ENCODE assay signal across 11 cellular contexts in genomic region chr14:100439781-100440180, GRCh38.
DNase-seq lines count a peak whose midpoint lies in the region; ATAC-seq and TF ChIP-seq lines count a peak whose summit lies in the region.
"Had no signal": no experiment of that assay in that cellular context is flagged by ENCODE, and none has a peak within 500 bp of the region (broad histone marks: within the 10 kb centered on the region; RNA-seq: fewer than 3 reads in every experiment).

No MANE protein-coding gene starts in this region.

- intact Hi-C loops in Panc1 (cut with micrococcal nuclease; ENCODE audit: unreplicated experiment), result loop anchor here (5.0 to 10.0 kb wide), 2 partner anchors 85 to 208 kb away; no protein-coding TSS in a partner anchor
- intact Hi-C loops in posterior cingulate gyrus (cut with DNase I), result loop anchor here (2.0 kb wide), 1 partner anchor 205 kb away; no protein-coding TSS in a partner anchor

- CTCF ChIA-PET in Panc1 (lab: Charles Lee), result interaction anchor here (0.9 to 2.1 kb wide), 6 partner anchors 22 to 206 kb away, joined by 4 to 10 read pairs (median 6); no protein-coding TSS in a partner anchor

- no peaks in the 10 kb centered on the region for H3K27me3 ChIP-seq in Panc1 (ENCODE audit: control insufficient read depth, insufficient read depth, low read length)
- H3K27me3 ChIP-seq: esophagus squamous epithelium, tibial artery had no signal

- no peaks in the 10 kb centered on the region for H3K9me3 ChIP-seq in Panc1 (ENCODE audit: control insufficient read depth, insufficient read depth, low read depth, low read length)
- H3K9me3 ChIP-seq: esophagus squamous epithelium, tibial artery had no signal

- H3K27ac Mint-ChIP-seq in effector memory CD8-positive, alpha-beta T cell, result peak overlapping the region; percentile 28 to 53
- H3K27ac Mint-ChIP-seq in mesothelial cell of epicardium, result peak overlapping the region; percentile 71

- H3K27me3 Mint-ChIP-seq in effector memory CD8-positive, alpha-beta T cell, result no peaks in the 10 kb centered on the region
- no peaks in the 10 kb centered on the region for H3K27me3 Mint-ChIP-seq in mesothelial cell of epicardium (ENCODE audit: low read depth)

- ATAC-seq in Panc1 (peak; percentile 66), GM18868 (IDR thresholded peaks at IDR 0.05; ENCODE audit: unreplicated experiment) (no peak)
- no peak for ATAC-seq in effector memory CD8-positive, alpha-beta T cell (replicated peaks)

- no TSS peak for BruUV-seq in Panc1 (replicated peaks; lab: Mats Ljungman, UMichigan)

- TF ChIP-seq CTCF in 22Rv1 (IDR thresholded peaks at IDR 0.05) (no peak), Panc1 (IDR thresholded peaks at IDR 0.05) (no peak), mesothelial cell of epicardium (IDR thresholded peaks at IDR 0.05; ENCODE audit: unreplicated experiment) (no peak), GM20000 (IDR thresholded peaks at IDR 0.05; ENCODE audit: extremely low read depth, missing control alignments) (no peak)

- H3K4me3 ChIP-seq in Panc1 (ENCODE audit: low read depth in 2 of 2, low read length in 2 of 2), result no peak overlapping the region
- H3K4me3 ChIP-seq: esophagus squamous epithelium, tibial artery had no signal

- peaks cover 80% of the 10 kb centered on the region for H3K4me1 ChIP-seq in Panc1 (ENCODE audit: control insufficient read depth, insufficient read depth, low read length)

- no peaks in the 10 kb centered on the region for H3K36me3 Mint-ChIP-seq in effector memory CD8-positive, alpha-beta T cell (ENCODE audit: insufficient read depth)
- H3K36me3 Mint-ChIP-seq in mesothelial cell of epicardium, result no peaks in the 10 kb centered on the region

- peak overlapping the region; percentile 46 for H3K27ac ChIP-seq in 22Rv1
- H3K27ac ChIP-seq in Panc1 (ENCODE audit: low read length), result peak overlapping the region; percentile 94
- H3K27ac ChIP-seq: tibial artery had no signal

- H3K36me3 ChIP-seq in Panc1 (ENCODE audit: control insufficient read depth, insufficient read depth, low read length), result no peaks in the 10 kb centered on the region
- H3K36me3 ChIP-seq: esophagus squamous epithelium, tibial artery had no signal

- H3K4me3 Mint-ChIP-seq in effector memory CD8-positive, alpha-beta T cell, result no peak overlapping the region
- no peak overlapping the region for H3K4me3 Mint-ChIP-seq in mesothelial cell of epicardium

- POLR2A ChIA-PET in Panc1 (lab: Charles Lee), result no interaction called here

- peaks cover 16% of the 10 kb centered on the region in 2 donors for H3K4me1 Mint-ChIP-seq in effector memory CD8-positive, alpha-beta T cell (ENCODE audit: low read depth in 2 of 2)
- H3K4me1 Mint-ChIP-seq in mesothelial cell of epicardium, result peaks cover 23% of the 10 kb centered on the region

- H3K9me3 Mint-ChIP-seq in effector memory CD8-positive, alpha-beta T cell, result no peaks in the 10 kb centered on the region
- H3K9me3 Mint-ChIP-seq in mesothelial cell of epicardium, result no peaks in the 10 kb centered on the region

- in situ Hi-C loops in Panc1 (cut with HindIII; ENCODE audit: low pct_unique_long_range_greater_than_20kb, low sequenced_read_pairs), result no loop called here

- DNase-seq in Panc1 (ENCODE audit: low read depth, low spot score) (no peak), mesothelial cell of epicardium (ENCODE audit: low spot score in 2 of 2, unreplicated experiment in 2 of 2) (no peak), SIG-M5 treated with dmso at 0.1 percent for 504 hours (lab: John Stamatoyannopoulos, UW; ENCODE audit: unreplicated experiment) (no peak), posterior cingulate gyrus (no peak), GM20000 (ENCODE audit: low spot score) (no peak)
- DNase-seq in effector memory CD8-positive, alpha-beta T cell, result no peak
- DNase-seq: esophagus squamous epithelium, NCI-H510A had no signal
